ENCODE assay signal across 15 cellular contexts in genomic region chr5:177434437-177434836, GRCh38. TPM values are rescaled to one million over a fixed set of nuclear protein-coding genes. Genes with fewer than 3 reads are reported as not detected.
DNase-seq lines count a peak whose midpoint lies in the region; ATAC-seq and TF ChIP-seq lines count a peak whose summit lies in the region.
"Had no signal": no experiment of that assay in that cellular context is flagged by ENCODE, and none has a peak within 500 bp of the region (broad histone marks: within the 10 kb centered on the region; RNA-seq: fewer than 3 reads in every experiment).

No MANE protein-coding gene starts in this region.

- no peak for TF ChIP-seq CTCF in HL-60 (IDR thresholded peaks at IDR 0.05; ENCODE audit: insufficient read depth, low read length)

- intact Hi-C loops in activated CD4-positive, alpha-beta T cell treated with anti-CD3 and anti-CD28 coated beads for 36 hours (cut with DNase I, micrococcal nuclease), result loop anchor here in 1 of 2 experiments (5.0 kb wide), 1 partner anchor 773 kb away; no protein-coding TSS in a partner anchor

- DNase-seq in HL-60 (ENCODE audit: low read depth in 1 of 2, low spot score in 1 of 2), result no peak
- DNase-seq in activated CD4-positive, alpha-beta T cell treated with anti-CD3 and anti-CD28 coated beads for 36 hours, result peak; percentile 87
- DNase-seq in activated naive CD8-positive, alpha-beta T cell treated with anti-CD3 and anti-CD28 coated beads for 36 hours, result no peak
- peak; percentile 58 for DNase-seq in stimulated activated CD4-positive, alpha-beta T cell treated with anti-CD3 and anti-CD28 coated beads, Interleukin-4, amount 100 ng/mL, for 1 hour
- DNase-seq in NCI-H1417 (lab: John Stamatoyannopoulos, UW), result no peak
- no peak for DNase-seq in HuH-7.5 (ENCODE audit: low spot score)
- DNase-seq: DMS53, foreskin fibroblast, NCI-H1092, NCI-H82, ovary, upper lobe of right lung had no signal

- H3K9me3 Mint-ChIP-seq in activated CD4-positive, alpha-beta T cell treated with anti-CD3 and anti-CD28 coated beads for 36 hours (ENCODE audit: low read depth), result no peaks in the 10 kb centered on the region
- no peaks in the 10 kb centered on the region for H3K9me3 Mint-ChIP-seq in activated naive CD8-positive, alpha-beta T cell treated with anti-CD3 and anti-CD28 coated beads for 36 hours

- H3K27ac Mint-ChIP-seq in activated CD4-positive, alpha-beta T cell treated with anti-CD3 and anti-CD28 coated beads for 36 hours, result peak overlapping the region; percentile 89
- H3K27ac Mint-ChIP-seq in activated naive CD8-positive, alpha-beta T cell treated with anti-CD3 and anti-CD28 coated beads for 36 hours, result peak overlapping the region; percentile 89

- peak overlapping the region; percentile 20; the same call in 1 of the 2 replicates for H3K27ac ChIP-seq in HL-60 (replicated peaks)
- H3K27ac ChIP-seq: coronary artery, ovary, upper lobe of right lung had no signal

- H3K4me1 Mint-ChIP-seq in activated CD4-positive, alpha-beta T cell treated with anti-CD3 and anti-CD28 coated beads for 36 hours, result peaks cover 85% of the 10 kb centered on the region
- H3K4me1 Mint-ChIP-seq in activated naive CD8-positive, alpha-beta T cell treated with anti-CD3 and anti-CD28 coated beads for 36 hours, result peaks cover 59% of the 10 kb centered on the region

- H3K27me3 ChIP-seq in HL-60 (ENCODE audit: insufficient read depth, poor library complexity, severe bottlenecking), result no peaks in the 10 kb centered on the region
- H3K27me3 ChIP-seq: ovary, upper lobe of right lung had no signal

- peaks cover 77% of the 10 kb centered on the region for H3K36me3 Mint-ChIP-seq in activated CD4-positive, alpha-beta T cell treated with anti-CD3 and anti-CD28 coated beads for 36 hours (ENCODE audit: low read depth)
- peaks cover 65% of the 10 kb centered on the region for H3K36me3 Mint-ChIP-seq in activated naive CD8-positive, alpha-beta T cell treated with anti-CD3 and anti-CD28 coated beads for 36 hours

- H3K4me3 Mint-ChIP-seq in activated CD4-positive, alpha-beta T cell treated with anti-CD3 and anti-CD28 coated beads for 36 hours, result peak overlapping the region; percentile 52
- H3K4me3 Mint-ChIP-seq in activated naive CD8-positive, alpha-beta T cell treated with anti-CD3 and anti-CD28 coated beads for 36 hours, result peak overlapping the region; percentile 25

- CTCF ChIA-PET in activated CD4-positive, alpha-beta T cell treated with anti-CD3 and anti-CD28 coated beads for 36 hours (lab: Charles Lee), result interaction anchor here (0.6 to 12.6 kb wide), 10 partner anchors 9 to 82 kb away, joined by 3 to 131 read pairs (median 4); no protein-coding TSS in a partner anchor

- peak; percentile 82 for ATAC-seq in activated CD4-positive, alpha-beta T cell treated with anti-CD3 and anti-CD28 coated beads for 36 hours
- ATAC-seq in GM19452 (IDR thresholded peaks at IDR 0.05; ENCODE audit: unreplicated experiment), result no peak
- ATAC-seq: left lobe of liver, upper lobe of right lung had no signal

- no peak overlapping the region for H3K4me3 ChIP-seq in HL-60 (replicated peaks; ENCODE audit: insufficient read depth, low read length)
- H3K4me3 ChIP-seq: coronary artery, ovary, upper lobe of right lung had no signal

- POLR2A ChIA-PET in activated CD4-positive, alpha-beta T cell treated with anti-CD3 and anti-CD28 coated beads for 36 hours (lab: Charles Lee), result interaction anchor here (0.5 to 1.5 kb wide), 10 partner anchors 8 to 299 kb away, joined by 3 to 9 read pairs (median 3); partner anchors contain the start of gene GRK6

- no peaks in the 10 kb centered on the region for H3K27me3 Mint-ChIP-seq in activated CD4-positive, alpha-beta T cell treated with anti-CD3 and anti-CD28 coated beads for 36 hours
- H3K27me3 Mint-ChIP-seq in activated naive CD8-positive, alpha-beta T cell treated with anti-CD3 and anti-CD28 coated beads for 36 hours, result no peaks in the 10 kb centered on the region

RNA-seq across cellular contexts. Expression of gene GRK6, which starts 8.0 kb away (rescaled TPM):
- total RNA-seq in activated CD4-positive, alpha-beta T cell treated with anti-CD3 and anti-CD28 coated beads for 36 hours, result 100 to 1,000 TPM; 110 to 141 TPM
- 100 to 1,000 TPM; 113 to 115 TPM for total RNA-seq in activated naive CD8-positive, alpha-beta T cell treated with anti-CD3 and anti-CD28 coated beads for 36 hours

RNA-seq across cellular contexts. Expression of gene PRR7, which starts 12.2 kb away (rescaled TPM):
- 10 to 100 TPM; 12.3 to 13.0 TPM for total RNA-seq in activated CD4-positive, alpha-beta T cell treated with anti-CD3 and anti-CD28 coated beads for 36 hours
- 10 to 100 TPM; 21.5 to 21.8 TPM for total RNA-seq in activated naive CD8-positive, alpha-beta T cell treated with anti-CD3 and anti-CD28 coated beads for 36 hours

RNA-seq across cellular contexts. Expression of gene F12, which starts 25.1 kb away (rescaled TPM):
- total RNA-seq in activated CD4-positive, alpha-beta T cell treated with anti-CD3 and anti-CD28 coated beads for 36 hours, result 1 to 10 TPM; 3.4 to 4.9 TPM
- 1 to 10 TPM; 5.6 TPM for total RNA-seq in activated naive CD8-positive, alpha-beta T cell treated with anti-CD3 and anti-CD28 coated beads for 36 hours

RNA-seq across cellular contexts. Expression of gene PFN3, which starts 34.0 kb away (rescaled TPM):
- not detected for total RNA-seq in activated CD4-positive, alpha-beta T cell treated with anti-CD3 and anti-CD28 coated beads for 36 hours
- total RNA-seq in activated naive CD8-positive, alpha-beta T cell treated with anti-CD3 and anti-CD28 coated beads for 36 hours, result not detected
- total RNA-seq: left lobe of liver, ovary, upper lobe of right lung had no signal

RNA-seq across cellular contexts. Expression of gene DBN1, which starts 39.0 kb away (rescaled TPM):
- total RNA-seq in activated CD4-positive, alpha-beta T cell treated with anti-CD3 and anti-CD28 coated beads for 36 hours, result 10 to 100 TPM; 29.5 to 41.2 TPM
- total RNA-seq in activated naive CD8-positive, alpha-beta T cell treated with anti-CD3 and anti-CD28 coated beads for 36 hours, result 100 to 1,000 TPM; 100 to 106 TPM

Comparison
In these comparisons a context has a peak if more than half of its experiments do, and no peak if none do; other contexts are left out.
1. DNase-seq: peak in activated CD4-positive, alpha-beta T cell treated with anti-CD3 and anti-CD28 coated beads for 36 hours (single experiment) and stimulated activated CD4-positive, alpha-beta T cell treated with anti-CD3 and anti-CD28 coated beads, Interleukin-4, amount 100 ng/mL, for 1 hour (single experiment); none in HL-60 (0 of 2), activated naive CD8-positive, alpha-beta T cell treated with anti-CD3 and anti-CD28 coated beads for 36 hours (single experiment), NCI-H1417 (0 of 3) and HuH-7.5 (single experiment).